Comparison of ENCODE assay signal across 8 cellular contexts in genomic region chr6:139161817-139162284, GRCh38. TPM values are rescaled to one million over a fixed set of nuclear protein-coding genes. Genes with fewer than 3 reads are reported as not detected.
DNase-seq lines count a peak whose midpoint lies in the region; ATAC-seq and TF ChIP-seq lines count a peak whose summit lies in the region.

No MANE protein-coding gene starts in this region.

- H3K27me3 ChIP-seq in ovary = no peaks in the 10 kb centered on the region

- no peaks in the 10 kb centered on the region for H3K36me3 ChIP-seq in ovary

- peak; percentile 55 for DNase-seq in activated CD4-positive, CD25-positive, alpha-beta regulatory T cell treated with anti-CD3 and anti-CD28 coated beads, Interleukin-2, amount 50 U/mL, for 16 hours (ENCODE audit: low read depth, low spot score)
- DNase-seq in immature natural killer cell (peak in 2 of 3 donors; percentile 18 to 32), NCI-H446 treated with DMSO at 0.1 percent for 48 hours (lab: John Stamatoyannopoulos, UW) (no peak), NCI-H146 treated with DMSO at 0.1 percent for 48 hours (lab: John Stamatoyannopoulos, UW; ENCODE audit: unreplicated experiment) (no peak), ovary (no peak)

- H3K27ac ChIP-seq in ovary = no peak overlapping the region

- peak overlapping the region; percentile 40 to 76 (median 69) for H3K4me3 Mint-ChIP-seq in immature natural killer cell
- H3K4me3 Mint-ChIP-seq in stimulated activated naive CD8-positive, alpha-beta T cell treated with anti-CD3 and anti-CD28 coated beads, Interleukin-15, Interleukin-2, amounts not matched to agents 100 ng/mL and 50 ng/mL, for 24 hours = peak overlapping the region; percentile 67

- H3K27me3 Mint-ChIP-seq in immature natural killer cell (ENCODE audit: low read depth in 3 of 3) = peaks cover 4 to 8% (median 4%) of the 10 kb centered on the region in 3 donors
- H3K27me3 Mint-ChIP-seq in stimulated activated naive CD8-positive, alpha-beta T cell treated with anti-CD3 and anti-CD28 coated beads, Interleukin-15, Interleukin-2, amounts not matched to agents 100 ng/mL and 50 ng/mL, for 24 hours = no peaks in the 10 kb centered on the region

- H3K36me3 Mint-ChIP-seq in immature natural killer cell = peaks cover 0 to under 1% (median 0%) of the 10 kb centered on the region in 3 donors
- peaks cover 31% of the 10 kb centered on the region for H3K36me3 Mint-ChIP-seq in stimulated activated naive CD8-positive, alpha-beta T cell treated with anti-CD3 and anti-CD28 coated beads, Interleukin-15, Interleukin-2, amounts not matched to agents 100 ng/mL and 50 ng/mL, for 24 hours (ENCODE audit: low read depth)

- no peaks in the 10 kb centered on the region for H3K9me3 ChIP-seq in ovary

- WGBS in ovary, 3 donors = 86 to 91% (median 89%) methylated on average over 3 of the region's 3 CpGs

- peaks cover 83 to 84% of the 10 kb centered on the region in 2 donors for H3K4me1 Mint-ChIP-seq in immature natural killer cell
- peaks cover 89% of the 10 kb centered on the region for H3K4me1 Mint-ChIP-seq in stimulated activated naive CD8-positive, alpha-beta T cell treated with anti-CD3 and anti-CD28 coated beads, Interleukin-15, Interleukin-2, amounts not matched to agents 100 ng/mL and 50 ng/mL, for 24 hours (ENCODE audit: low read depth)

- H3K27ac Mint-ChIP-seq in immature natural killer cell = peak overlapping the region; percentile 77 to 94 (median 90)
- peak overlapping the region; percentile 99 for H3K27ac Mint-ChIP-seq in stimulated activated naive CD8-positive, alpha-beta T cell treated with anti-CD3 and anti-CD28 coated beads, Interleukin-15, Interleukin-2, amounts not matched to agents 100 ng/mL and 50 ng/mL, for 24 hours

- no peaks in the 10 kb centered on the region for H3K9me3 Mint-ChIP-seq in immature natural killer cell
- H3K9me3 Mint-ChIP-seq in stimulated activated naive CD8-positive, alpha-beta T cell treated with anti-CD3 and anti-CD28 coated beads, Interleukin-15, Interleukin-2, amounts not matched to agents 100 ng/mL and 50 ng/mL, for 24 hours = no peaks in the 10 kb centered on the region

- TF ChIP-seq CTCF in ovary (IDR thresholded peaks at IDR 0.05) = no peak

- TF ChIP-seq EP300 in ovary (IDR thresholded peaks at IDR 0.05) = no peak

- no peak for TF ChIP-seq POLR2A in ovary (IDR thresholded peaks at IDR 0.05)

- peaks cover 1% of the 10 kb centered on the region for H3K4me1 ChIP-seq in ovary (ENCODE audit: insufficient read depth)

- intact Hi-C loops in ovary (cut with DNase I) = no loop called here

- H3K4me3 ChIP-seq in ovary = no peak overlapping the region

- ATAC-seq in GM18868 (IDR thresholded peaks at IDR 0.05; ENCODE audit: unreplicated experiment) (peak; percentile 98), HG02885 (IDR thresholded peaks at IDR 0.05; ENCODE audit: poor library complexity, unreplicated experiment) (peak; percentile 99)

RNA-seq across cellular contexts. Expression of gene HECA, which starts 27.0 kb away (rescaled TPM):
- polyA plus RNA-seq in immature natural killer cell = 1 to 10 TPM; 3.2 to 4.9 (median 3.8) TPM
- 10 to 100 TPM; 19.9 to 41.7 (median 23.6) TPM for total RNA-seq in ovary
- 10 to 100 TPM; 12.0 to 14.2 TPM for polyA plus RNA-seq in ovary

Comparison
In these comparisons a context has a peak if more than half of its experiments do, and no peak if none do; other contexts are left out.
1. DNase-seq: peak in activated CD4-positive, CD25-positive, alpha-beta regulatory T cell treated with anti-CD3 and anti-CD28 coated beads, Interleukin-2, amount 50 U/mL, for 16 hours (single experiment) and immature natural killer cell (2 of 3); none in NCI-H446 treated with DMSO at 0.1 percent for 48 hours (single experiment), NCI-H146 treated with DMSO at 0.1 percent for 48 hours (single experiment) and ovary (0 of 5).